ENCODE assay signal across 1 cellular context in genomic region chr11:77401486-77402217, GRCh38.
TF ChIP-seq lines count a peak whose summit lies in the region.

No MANE protein-coding gene starts in this region.

TF ChIP-seq in GM23338, 12 proteins besides CTCF, POLR2A, EP300 and RAD21 (continued from another document):
- no peak for TF ChIP-seq ZNF462 (CRISPR knock-in tag; IDR thresholded peaks at IDR 0.05)
- TF ChIP-seq ZNF331 (CRISPR knock-in tag; IDR thresholded peaks at IDR 0.05; ENCODE audit: low read depth) = no peak
- TF ChIP-seq, protein P1, sequence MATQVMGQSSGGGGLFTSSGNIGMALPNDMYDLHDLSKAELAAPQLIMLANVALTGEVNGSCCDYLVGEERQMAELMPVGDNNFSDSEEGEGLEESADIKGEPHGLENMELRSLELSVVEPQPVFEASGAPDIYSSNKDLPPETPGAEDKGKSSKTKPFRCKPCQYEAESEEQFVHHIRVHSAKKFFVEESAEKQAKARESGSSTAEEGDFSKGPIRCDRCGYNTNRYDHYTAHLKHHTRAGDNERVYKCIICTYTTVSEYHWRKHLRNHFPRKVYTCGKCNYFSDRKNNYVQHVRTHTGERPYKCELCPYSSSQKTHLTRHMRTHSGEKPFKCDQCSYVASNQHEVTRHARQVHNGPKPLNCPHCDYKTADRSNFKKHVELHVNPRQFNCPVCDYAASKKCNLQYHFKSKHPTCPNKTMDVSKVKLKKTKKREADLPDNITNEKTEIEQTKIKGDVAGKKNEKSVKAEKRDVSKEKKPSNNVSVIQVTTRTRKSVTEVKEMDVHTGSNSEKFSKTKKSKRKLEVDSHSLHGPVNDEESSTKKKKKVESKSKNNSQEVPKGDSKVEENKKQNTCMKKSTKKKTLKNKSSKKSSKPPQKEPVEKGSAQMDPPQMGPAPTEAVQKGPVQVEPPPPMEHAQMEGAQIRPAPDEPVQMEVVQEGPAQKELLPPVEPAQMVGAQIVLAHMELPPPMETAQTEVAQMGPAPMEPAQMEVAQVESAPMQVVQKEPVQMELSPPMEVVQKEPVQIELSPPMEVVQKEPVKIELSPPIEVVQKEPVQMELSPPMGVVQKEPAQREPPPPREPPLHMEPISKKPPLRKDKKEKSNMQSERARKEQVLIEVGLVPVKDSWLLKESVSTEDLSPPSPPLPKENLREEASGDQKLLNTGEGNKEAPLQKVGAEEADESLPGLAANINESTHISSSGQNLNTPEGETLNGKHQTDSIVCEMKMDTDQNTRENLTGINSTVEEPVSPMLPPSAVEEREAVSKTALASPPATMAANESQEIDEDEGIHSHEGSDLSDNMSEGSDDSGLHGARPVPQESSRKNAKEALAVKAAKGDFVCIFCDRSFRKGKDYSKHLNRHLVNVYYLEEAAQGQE (IDR thresholded peaks at IDR 0.05; ENCODE audit: unreplicated experiment) = no peak
- TF ChIP-seq POLR2AphosphoS5 (IDR thresholded peaks at IDR 0.05; ENCODE audit: low read depth) = no peak
